30 cellular contexts compared by ENCODE assay signal in the genomic region with DNA sequence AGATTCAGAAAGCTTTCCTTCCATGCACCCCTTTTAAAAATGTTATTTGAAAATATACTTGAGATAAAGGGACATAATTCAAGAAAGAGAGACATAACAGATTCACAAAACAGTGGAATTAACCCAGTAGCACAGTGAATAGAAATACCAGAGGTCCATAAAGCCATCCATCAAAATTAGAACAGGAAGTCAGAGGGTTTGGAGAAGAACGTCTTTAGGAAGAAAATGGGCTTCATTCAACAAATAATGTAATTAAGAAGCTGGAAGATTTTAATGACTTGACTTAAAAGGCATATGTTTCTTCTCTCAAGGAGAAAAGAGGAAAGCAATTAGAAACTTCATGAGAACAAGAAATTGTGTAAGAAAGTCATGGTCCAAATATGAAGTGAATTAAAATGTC. TPM values are rescaled to one million over a fixed set of nuclear protein-coding genes. Genes with fewer than 3 reads are reported as not detected.
"Had no signal": no experiment of that assay in that cellular context is flagged by ENCODE, and none has a peak within 500 bp of the region (broad histone marks: within the 10 kb centered on the region; RNA-seq: fewer than 3 reads in every experiment).

No MANE protein-coding gene starts in this region.

- H3K36me3 ChIP-seq: ascending aorta, MG63, SJSA1, WERI-Rb-1 had no signal

- H3K4me3 Mint-ChIP-seq: activated CD4-positive, alpha-beta memory T cell treated with anti-CD3 and anti-CD28 coated beads, Interleukin-2, amount 10 ng/mL, durations not matched to agents 7 days and 5 days; activated CD4-positive, alpha-beta T cell treated with anti-CD3 and anti-CD28 coated beads for 36 hours; activated naive CD4-positive, alpha-beta T cell treated with anti-CD3 and anti-CD28 coated beads, Interleukin-2, amount 10 ng/mL, durations not matched to agents 7 days and 5 days; activated naive CD8-positive, alpha-beta T cell treated with anti-CD3 and anti-CD28 coated beads, Interleukin-2, amount 10 ng/mL, durations not matched to agents 7 days and 5 days; activated T-helper 17 cell treated with anti-CD3 and anti-CD28 coated beads, Interleukin-2, amount 50 U/mL, for 72 hours; central memory CD8-positive, alpha-beta T cell; T-cell had no signal

- ATAC-seq: activated CD4-positive, alpha-beta T cell treated with anti-CD3 and anti-CD28 coated beads for 36 hours; activated T-helper 17 cell treated with anti-CD3 and anti-CD28 coated beads, Interleukin-2, amount 50 U/mL, for 72 hours; body of pancreas; PC-3; T-cell had no signal

- H3K9me3 ChIP-seq: ascending aorta, body of pancreas, MG63, SJSA1 had no signal

- H3K27ac Mint-ChIP-seq: activated CD4-positive, alpha-beta memory T cell treated with anti-CD3 and anti-CD28 coated beads, Interleukin-2, amount 10 ng/mL, durations not matched to agents 7 days and 5 days; activated CD4-positive, alpha-beta T cell treated with anti-CD3 and anti-CD28 coated beads for 36 hours; activated naive CD4-positive, alpha-beta T cell treated with anti-CD3 and anti-CD28 coated beads, Interleukin-2, amount 10 ng/mL, durations not matched to agents 7 days and 5 days; activated naive CD8-positive, alpha-beta T cell treated with anti-CD3 and anti-CD28 coated beads, Interleukin-2, amount 10 ng/mL, durations not matched to agents 7 days and 5 days; activated T-helper 17 cell treated with anti-CD3 and anti-CD28 coated beads, Interleukin-2, amount 50 U/mL, for 72 hours; T-cell had no signal

- DNase-seq: activated CD4-positive, alpha-beta memory T cell treated with anti-CD3 and anti-CD28 coated beads, Interleukin-2, amount 10 ng/mL, durations not matched to agents 7 days and 5 days; activated CD4-positive, alpha-beta T cell treated with anti-CD3 and anti-CD28 coated beads for 36 hours; activated CD4-positive, alpha-beta T cell treated with anti-CD3 and anti-CD28 coated beads, Interleukin-2, amount 50 U/mL, for 1 hour; activated gamma-delta T cell; activated naive CD4-positive, alpha-beta T cell treated with anti-CD3 and anti-CD28 coated beads, Interleukin-2, amount 10 ng/mL, durations not matched to agents 7 days and 5 days; activated naive CD8-positive, alpha-beta T cell treated with anti-CD3 and anti-CD28 coated beads, Interleukin-2, amount 10 ng/mL, durations not matched to agents 7 days and 5 days; activated T-cell treated with anti-CD3 and anti-CD28 coated beads for 4 hours; activated T-cell treated with anti-CD3 and anti-CD28 coated beads, Interleukin-2, amount 50 U/mL, for 48 hours; body of pancreas; MG63; MV-4-11; NCI-H1092 treated with DMSO at 0.1 percent for 48 hours; NCI-H1417 treated with DMSO at 0.1 percent for 48 hours; NCI-H1694; NCI-H2029 treated with DMSO at 0.1 percent for 48 hours; NCI-H510A treated with DMSO at 0.1 percent for 48 hours; NCI-H69; NK-92 treated with Interleukin-12 subunit alpha and Interleukin-12 subunit beta, amount 100 ng/mL, for 24 hours; PC-3; SHP77; T-cell; T-helper 2 cell; T1000; WERI-Rb-1 had no signal

- H3K4me3 ChIP-seq: ascending aorta, body of pancreas, MG63, SJSA1 had no signal

- H3K4me1 Mint-ChIP-seq: central memory CD8-positive, alpha-beta T cell had no signal

- H3K27ac ChIP-seq: ascending aorta, body of pancreas, SJSA1, WERI-Rb-1 had no signal

- H3K27me3 ChIP-seq: ascending aorta, body of pancreas, MG63, SJSA1 had no signal

- H3K9me3 Mint-ChIP-seq: activated CD4-positive, alpha-beta memory T cell treated with anti-CD3 and anti-CD28 coated beads, Interleukin-2, amount 10 ng/mL, durations not matched to agents 7 days and 5 days; activated naive CD4-positive, alpha-beta T cell treated with anti-CD3 and anti-CD28 coated beads, Interleukin-2, amount 10 ng/mL, durations not matched to agents 7 days and 5 days; activated naive CD8-positive, alpha-beta T cell treated with anti-CD3 and anti-CD28 coated beads, Interleukin-2, amount 10 ng/mL, durations not matched to agents 7 days and 5 days; activated T-helper 17 cell treated with anti-CD3 and anti-CD28 coated beads, Interleukin-2, amount 50 U/mL, for 72 hours; central memory CD8-positive, alpha-beta T cell; T-cell had no signal

- H3K4me1 ChIP-seq: body of pancreas, SJSA1 had no signal

- H3K36me3 Mint-ChIP-seq: activated naive CD4-positive, alpha-beta T cell treated with anti-CD3 and anti-CD28 coated beads, Interleukin-2, amount 10 ng/mL, durations not matched to agents 7 days and 5 days; activated naive CD8-positive, alpha-beta T cell treated with anti-CD3 and anti-CD28 coated beads, Interleukin-2, amount 10 ng/mL, durations not matched to agents 7 days and 5 days; T-cell had no signal

RNA-seq across cellular contexts. Expression of a gene that starts 8.0 kb away (rescaled TPM):
- total RNA-seq: activated CD4-positive, alpha-beta memory T cell treated with anti-CD3 and anti-CD28 coated beads, Interleukin-2, amount 10 ng/mL, durations not matched to agents 7 days and 5 days; activated CD4-positive, alpha-beta T cell treated with anti-CD3 and anti-CD28 coated beads for 36 hours; activated CD8-positive, alpha-beta memory T cell treated with anti-CD3 and anti-CD28 coated beads for 36 hours; activated naive CD8-positive, alpha-beta T cell treated with anti-CD3 and anti-CD28 coated beads, Interleukin-2, amount 10 ng/mL, durations not matched to agents 7 days and 5 days; activated T-helper 17 cell treated with anti-CD3 and anti-CD28 coated beads, Interleukin-2, amount 50 U/mL, for 72 hours; ascending aorta; body of pancreas; bronchial epithelial cell; PC-3; SJSA1; T-cell had no signal

RNA-seq across cellular contexts. Expression of a gene that starts 33.2 kb away (rescaled TPM):
- total RNA-seq: activated CD4-positive, alpha-beta memory T cell treated with anti-CD3 and anti-CD28 coated beads, Interleukin-2, amount 10 ng/mL, durations not matched to agents 7 days and 5 days; activated CD4-positive, alpha-beta T cell treated with anti-CD3 and anti-CD28 coated beads for 36 hours; activated CD8-positive, alpha-beta memory T cell treated with anti-CD3 and anti-CD28 coated beads for 36 hours; activated naive CD8-positive, alpha-beta T cell treated with anti-CD3 and anti-CD28 coated beads, Interleukin-2, amount 10 ng/mL, durations not matched to agents 7 days and 5 days; activated T-helper 17 cell treated with anti-CD3 and anti-CD28 coated beads, Interleukin-2, amount 50 U/mL, for 72 hours had no signal
